In the genomic region with DNA sequence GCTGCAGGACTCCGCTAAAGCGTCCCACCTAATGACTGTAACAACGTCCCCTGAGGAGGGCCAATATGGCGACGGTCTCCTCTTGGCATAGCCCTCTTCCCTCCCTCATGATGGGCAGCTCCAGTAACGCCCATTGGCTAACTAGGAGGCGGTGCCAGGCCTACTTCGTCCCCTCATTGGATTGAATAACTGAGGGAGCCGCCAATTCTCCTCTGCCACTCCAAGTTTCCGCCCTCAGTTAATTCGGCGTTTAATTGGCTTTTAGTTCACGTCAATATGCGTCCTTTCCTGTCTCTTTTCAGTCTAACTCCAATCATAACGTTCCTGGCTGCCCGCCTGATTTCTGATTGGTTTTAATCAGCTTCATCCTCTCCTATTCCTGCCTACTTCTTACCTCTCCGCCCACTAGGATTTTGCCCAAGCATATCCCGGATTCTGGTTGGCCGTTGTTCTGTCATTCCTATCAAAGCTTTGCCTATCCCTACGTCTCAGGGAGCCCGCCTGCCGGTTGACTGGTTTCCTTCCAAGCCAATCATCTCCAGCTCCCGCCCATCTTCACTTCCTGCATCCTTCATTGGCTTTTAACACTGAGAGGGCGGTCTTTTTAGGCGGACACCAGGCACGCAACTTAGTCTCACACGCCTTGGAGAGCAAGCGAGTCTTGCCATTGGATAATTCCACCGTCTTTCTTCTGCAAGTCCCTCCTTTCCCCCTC, we compare ENCODE assay signal across 1 cellular context.
TF ChIP-seq lines count a peak whose summit lies in the region.

No MANE protein-coding gene starts in this region.

TF ChIP-seq in K562, 482 proteins besides CTCF, POLR2A, EP300 and RAD21 (continues in another document):
- TF ChIP-seq, protein P1, sequence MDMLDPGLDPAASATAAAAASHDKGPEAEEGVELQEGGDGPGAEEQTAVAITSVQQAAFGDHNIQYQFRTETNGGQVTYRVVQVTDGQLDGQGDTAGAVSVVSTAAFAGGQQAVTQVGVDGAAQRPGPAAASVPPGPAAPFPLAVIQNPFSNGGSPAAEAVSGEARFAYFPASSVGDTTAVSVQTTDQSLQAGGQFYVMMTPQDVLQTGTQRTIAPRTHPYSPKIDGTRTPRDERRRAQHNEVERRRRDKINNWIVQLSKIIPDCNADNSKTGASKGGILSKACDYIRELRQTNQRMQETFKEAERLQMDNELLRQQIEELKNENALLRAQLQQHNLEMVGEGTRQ (CRISPR knock-in tag; IDR thresholded peaks at IDR 0.05) = no peak
- TF ChIP-seq TGIF2 (CRISPR knock-in tag; IDR thresholded peaks at IDR 0.05) = no peak
- TF ChIP-seq ZNF143 (CRISPR knock-in tag; IDR thresholded peaks at IDR 0.05) = no peak
- TF ChIP-seq, protein P2, sequence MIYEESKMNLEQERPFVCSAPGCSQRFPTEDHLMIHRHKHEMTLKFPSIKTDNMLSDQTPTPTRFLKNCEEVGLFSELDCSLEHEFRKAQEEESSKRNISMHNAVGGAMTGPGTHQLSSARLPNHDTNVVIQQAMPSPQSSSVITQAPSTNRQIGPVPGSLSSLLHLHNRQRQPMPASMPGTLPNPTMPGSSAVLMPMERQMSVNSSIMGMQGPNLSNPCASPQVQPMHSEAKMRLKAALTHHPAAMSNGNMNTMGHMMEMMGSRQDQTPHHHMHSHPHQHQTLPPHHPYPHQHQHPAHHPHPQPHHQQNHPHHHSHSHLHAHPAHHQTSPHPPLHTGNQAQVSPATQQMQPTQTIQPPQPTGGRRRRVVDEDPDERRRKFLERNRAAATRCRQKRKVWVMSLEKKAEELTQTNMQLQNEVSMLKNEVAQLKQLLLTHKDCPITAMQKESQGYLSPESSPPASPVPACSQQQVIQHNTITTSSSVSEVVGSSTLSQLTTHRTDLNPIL (CRISPR knock-in tag; IDR thresholded peaks at IDR 0.05) = no peak
- TF ChIP-seq TBP (optimal IDR thresholded peaks at IDR 0.05; ENCODE audit: low read depth, low read length) = peak; percentile 89
- TF ChIP-seq CXXC5 (CRISPR knock-in tag; IDR thresholded peaks at IDR 0.05) = peak; percentile 80
- no peak for TF ChIP-seq LCOR (CRISPR knock-in tag; IDR thresholded peaks at IDR 0.05)
- peak; percentile 83 for TF ChIP-seq CREM (IDR thresholded peaks at IDR 0.05; ENCODE audit: low read depth)
- TF ChIP-seq, protein P3, sequence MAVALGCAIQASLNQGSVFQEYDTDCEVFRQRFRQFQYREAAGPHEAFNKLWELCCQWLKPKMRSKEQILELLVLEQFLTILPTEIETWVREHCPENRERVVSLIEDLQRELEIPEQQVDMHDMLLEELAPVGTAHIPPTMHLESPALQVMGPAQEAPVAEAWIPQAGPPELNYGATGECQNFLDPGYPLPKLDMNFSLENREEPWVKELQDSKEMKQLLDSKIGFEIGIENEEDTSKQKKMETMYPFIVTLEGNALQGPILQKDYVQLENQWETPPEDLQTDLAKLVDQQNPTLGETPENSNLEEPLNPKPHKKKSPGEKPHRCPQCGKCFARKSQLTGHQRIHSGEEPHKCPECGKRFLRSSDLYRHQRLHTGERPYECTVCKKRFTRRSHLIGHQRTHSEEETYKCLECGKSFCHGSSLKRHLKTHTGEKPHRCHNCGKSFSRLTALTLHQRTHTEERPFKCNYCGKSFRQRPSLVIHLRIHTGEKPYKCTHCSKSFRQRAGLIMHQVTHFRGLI (CRISPR knock-in tag; IDR thresholded peaks at IDR 0.05) = no peak
- no peak for TF ChIP-seq ZNF184 (CRISPR knock-in tag; IDR thresholded peaks at IDR 0.05)
- TF ChIP-seq THRAP3 (IDR thresholded peaks at IDR 0.05; ENCODE audit: borderline replicate concordance) = no peak
- TF ChIP-seq ELF1 (tag; IDR thresholded peaks at IDR 0.05) = peak; percentile 53; the same call in 1 of the 2 replicates
- TF ChIP-seq, protein P4, sequence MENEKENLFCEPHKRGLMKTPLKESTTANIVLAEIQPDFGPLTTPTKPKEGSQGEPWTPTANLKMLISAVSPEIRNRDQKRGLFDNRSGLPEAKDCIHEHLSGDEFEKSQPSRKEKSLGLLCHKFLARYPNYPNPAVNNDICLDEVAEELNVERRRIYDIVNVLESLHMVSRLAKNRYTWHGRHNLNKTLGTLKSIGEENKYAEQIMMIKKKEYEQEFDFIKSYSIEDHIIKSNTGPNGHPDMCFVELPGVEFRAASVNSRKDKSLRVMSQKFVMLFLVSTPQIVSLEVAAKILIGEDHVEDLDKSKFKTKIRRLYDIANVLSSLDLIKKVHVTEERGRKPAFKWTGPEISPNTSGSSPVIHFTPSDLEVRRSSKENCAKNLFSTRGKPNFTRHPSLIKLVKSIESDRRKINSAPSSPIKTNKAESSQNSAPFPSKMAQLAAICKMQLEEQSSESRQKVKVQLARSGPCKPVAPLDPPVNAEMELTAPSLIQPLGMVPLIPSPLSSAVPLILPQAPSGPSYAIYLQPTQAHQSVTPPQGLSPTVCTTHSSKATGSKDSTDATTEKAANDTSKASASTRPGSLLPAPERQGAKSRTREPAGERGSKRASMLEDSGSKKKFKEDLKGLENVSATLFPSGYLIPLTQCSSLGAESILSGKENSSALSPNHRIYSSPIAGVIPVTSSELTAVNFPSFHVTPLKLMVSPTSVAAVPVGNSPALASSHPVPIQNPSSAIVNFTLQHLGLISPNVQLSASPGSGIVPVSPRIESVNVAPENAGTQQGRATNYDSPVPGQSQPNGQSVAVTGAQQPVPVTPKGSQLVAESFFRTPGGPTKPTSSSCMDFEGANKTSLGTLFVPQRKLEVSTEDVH (IDR thresholded peaks at IDR 0.05; ENCODE audit: low read depth, partially characterized antibody) = peak; percentile 77
- TF ChIP-seq SUPT5H (IDR thresholded peaks at IDR 0.05) = no peak
- no peak for TF ChIP-seq ARID2 (IDR thresholded peaks at IDR 0.05)
- no peak for TF ChIP-seq TAL1 (IDR thresholded peaks at IDR 0.05)
- TF ChIP-seq CHD2 (IDR thresholded peaks at IDR 0.05; ENCODE audit: low read depth, low read length) = peak; percentile 93
- TF ChIP-seq, protein P5, sequence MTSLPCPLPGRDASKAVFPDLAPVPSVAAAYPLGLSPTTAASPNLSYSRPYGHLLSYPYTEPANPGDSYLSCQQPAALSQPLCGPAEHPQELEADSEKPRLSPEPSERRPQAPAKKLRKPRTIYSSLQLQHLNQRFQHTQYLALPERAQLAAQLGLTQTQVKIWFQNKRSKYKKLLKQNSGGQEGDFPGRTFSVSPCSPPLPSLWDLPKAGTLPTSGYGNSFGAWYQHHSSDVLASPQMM (CRISPR knock-in tag; IDR thresholded peaks at IDR 0.05) = no peak
- TF ChIP-seq MTA3 (IDR thresholded peaks at IDR 0.05; ENCODE audit: borderline replicate concordance) = peak; percentile 66; the same call in 1 of the 2 replicates
- no peak for TF ChIP-seq NUFIP1 (IDR thresholded peaks at IDR 0.05; ENCODE audit: partially characterized antibody)
- no peak for TF ChIP-seq JUN (IDR thresholded peaks at IDR 0.05; ENCODE audit: borderline replicate concordance, low read depth, low read length)
- no peak for TF ChIP-seq JUN (CRISPR knock-in tag; IDR thresholded peaks at IDR 0.05; ENCODE audit: borderline replicate concordance)
- TF ChIP-seq, protein P6, sequence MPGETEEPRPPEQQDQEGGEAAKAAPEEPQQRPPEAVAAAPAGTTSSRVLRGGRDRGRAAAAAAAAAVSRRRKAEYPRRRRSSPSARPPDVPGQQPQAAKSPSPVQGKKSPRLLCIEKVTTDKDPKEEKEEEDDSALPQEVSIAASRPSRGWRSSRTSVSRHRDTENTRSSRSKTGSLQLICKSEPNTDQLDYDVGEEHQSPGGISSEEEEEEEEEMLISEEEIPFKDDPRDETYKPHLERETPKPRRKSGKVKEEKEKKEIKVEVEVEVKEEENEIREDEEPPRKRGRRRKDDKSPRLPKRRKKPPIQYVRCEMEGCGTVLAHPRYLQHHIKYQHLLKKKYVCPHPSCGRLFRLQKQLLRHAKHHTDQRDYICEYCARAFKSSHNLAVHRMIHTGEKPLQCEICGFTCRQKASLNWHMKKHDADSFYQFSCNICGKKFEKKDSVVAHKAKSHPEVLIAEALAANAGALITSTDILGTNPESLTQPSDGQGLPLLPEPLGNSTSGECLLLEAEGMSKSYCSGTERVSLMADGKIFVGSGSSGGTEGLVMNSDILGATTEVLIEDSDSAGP (CRISPR knock-in tag; IDR thresholded peaks at IDR 0.05) = no peak
- TF ChIP-seq, protein P7, sequence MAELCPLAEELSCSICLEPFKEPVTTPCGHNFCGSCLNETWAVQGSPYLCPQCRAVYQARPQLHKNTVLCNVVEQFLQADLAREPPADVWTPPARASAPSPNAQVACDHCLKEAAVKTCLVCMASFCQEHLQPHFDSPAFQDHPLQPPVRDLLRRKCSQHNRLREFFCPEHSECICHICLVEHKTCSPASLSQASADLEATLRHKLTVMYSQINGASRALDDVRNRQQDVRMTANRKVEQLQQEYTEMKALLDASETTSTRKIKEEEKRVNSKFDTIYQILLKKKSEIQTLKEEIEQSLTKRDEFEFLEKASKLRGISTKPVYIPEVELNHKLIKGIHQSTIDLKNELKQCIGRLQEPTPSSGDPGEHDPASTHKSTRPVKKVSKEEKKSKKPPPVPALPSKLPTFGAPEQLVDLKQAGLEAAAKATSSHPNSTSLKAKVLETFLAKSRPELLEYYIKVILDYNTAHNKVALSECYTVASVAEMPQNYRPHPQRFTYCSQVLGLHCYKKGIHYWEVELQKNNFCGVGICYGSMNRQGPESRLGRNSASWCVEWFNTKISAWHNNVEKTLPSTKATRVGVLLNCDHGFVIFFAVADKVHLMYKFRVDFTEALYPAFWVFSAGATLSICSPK (IDR thresholded peaks at IDR 0.05; ENCODE audit: borderline replicate concordance) = no peak
- TF ChIP-seq, protein P8, sequence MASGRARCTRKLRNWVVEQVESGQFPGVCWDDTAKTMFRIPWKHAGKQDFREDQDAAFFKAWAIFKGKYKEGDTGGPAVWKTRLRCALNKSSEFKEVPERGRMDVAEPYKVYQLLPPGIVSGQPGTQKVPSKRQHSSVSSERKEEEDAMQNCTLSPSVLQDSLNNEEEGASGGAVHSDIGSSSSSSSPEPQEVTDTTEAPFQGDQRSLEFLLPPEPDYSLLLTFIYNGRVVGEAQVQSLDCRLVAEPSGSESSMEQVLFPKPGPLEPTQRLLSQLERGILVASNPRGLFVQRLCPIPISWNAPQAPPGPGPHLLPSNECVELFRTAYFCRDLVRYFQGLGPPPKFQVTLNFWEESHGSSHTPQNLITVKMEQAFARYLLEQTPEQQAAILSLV (tag; IDR thresholded peaks at IDR 0.05) = no peak
- peak; percentile 62; the same call in 1 of the 2 replicates for TF ChIP-seq HEY1 (CRISPR knock-in tag; IDR thresholded peaks at IDR 0.05; ENCODE audit: borderline replicate concordance)
- TF ChIP-seq, protein P9, sequence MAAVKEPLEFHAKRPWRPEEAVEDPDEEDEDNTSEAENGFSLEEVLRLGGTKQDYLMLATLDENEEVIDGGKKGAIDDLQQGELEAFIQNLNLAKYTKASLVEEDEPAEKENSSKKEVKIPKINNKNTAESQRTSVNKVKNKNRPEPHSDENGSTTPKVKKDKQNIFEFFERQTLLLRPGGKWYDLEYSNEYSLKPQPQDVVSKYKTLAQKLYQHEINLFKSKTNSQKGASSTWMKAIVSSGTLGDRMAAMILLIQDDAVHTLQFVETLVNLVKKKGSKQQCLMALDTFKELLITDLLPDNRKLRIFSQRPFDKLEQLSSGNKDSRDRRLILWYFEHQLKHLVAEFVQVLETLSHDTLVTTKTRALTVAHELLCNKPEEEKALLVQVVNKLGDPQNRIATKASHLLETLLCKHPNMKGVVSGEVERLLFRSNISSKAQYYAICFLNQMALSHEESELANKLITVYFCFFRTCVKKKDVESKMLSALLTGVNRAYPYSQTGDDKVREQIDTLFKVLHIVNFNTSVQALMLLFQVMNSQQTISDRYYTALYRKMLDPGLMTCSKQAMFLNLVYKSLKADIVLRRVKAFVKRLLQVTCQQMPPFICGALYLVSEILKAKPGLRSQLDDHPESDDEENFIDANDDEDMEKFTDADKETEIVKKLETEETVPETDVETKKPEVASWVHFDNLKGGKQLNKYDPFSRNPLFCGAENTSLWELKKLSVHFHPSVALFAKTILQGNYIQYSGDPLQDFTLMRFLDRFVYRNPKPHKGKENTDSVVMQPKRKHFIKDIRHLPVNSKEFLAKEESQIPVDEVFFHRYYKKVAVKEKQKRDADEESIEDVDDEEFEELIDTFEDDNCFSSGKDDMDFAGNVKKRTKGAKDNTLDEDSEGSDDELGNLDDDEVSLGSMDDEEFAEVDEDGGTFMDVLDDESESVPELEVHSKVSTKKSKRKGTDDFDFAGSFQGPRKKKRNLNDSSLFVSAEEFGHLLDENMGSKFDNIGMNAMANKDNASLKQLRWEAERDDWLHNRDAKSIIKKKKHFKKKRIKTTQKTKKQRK (IDR thresholded peaks at IDR 0.05; ENCODE audit: borderline replicate concordance, low read depth, low read length) = peak; percentile 99
- TF ChIP-seq ZNF707 (CRISPR knock-in tag; conservative IDR thresholded peaks at IDR 0.05) = no peak
- TF ChIP-seq, protein P10, sequence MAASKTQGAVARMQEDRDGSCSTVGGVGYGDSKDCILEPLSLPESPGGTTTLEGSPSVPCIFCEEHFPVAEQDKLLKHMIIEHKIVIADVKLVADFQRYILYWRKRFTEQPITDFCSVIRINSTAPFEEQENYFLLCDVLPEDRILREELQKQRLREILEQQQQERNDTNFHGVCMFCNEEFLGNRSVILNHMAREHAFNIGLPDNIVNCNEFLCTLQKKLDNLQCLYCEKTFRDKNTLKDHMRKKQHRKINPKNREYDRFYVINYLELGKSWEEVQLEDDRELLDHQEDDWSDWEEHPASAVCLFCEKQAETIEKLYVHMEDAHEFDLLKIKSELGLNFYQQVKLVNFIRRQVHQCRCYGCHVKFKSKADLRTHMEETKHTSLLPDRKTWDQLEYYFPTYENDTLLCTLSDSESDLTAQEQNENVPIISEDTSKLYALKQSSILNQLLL (CRISPR knock-in tag; IDR thresholded peaks at IDR 0.05; ENCODE audit: borderline replicate concordance) = no peak
- no peak for TF ChIP-seq SMAD3 (CRISPR knock-in tag; conservative IDR thresholded peaks at IDR 0.05)
- peak; percentile 81 to 98 (median 92) for TF ChIP-seq YY1 (IDR thresholded peaks at IDR 0.05; ENCODE audit: borderline replicate concordance in 1 of 3, control insufficient read depth in 1 of 3, extremely low read depth in 1 of 3, insufficient read depth in 3 of 3, insufficient read length in 1 of 3, insufficient replicate concordance in 2 of 3, low read depth in 1 of 3, low read length in 2 of 3)
- no peak for TF ChIP-seq ZNF589 (CRISPR knock-in tag; IDR thresholded peaks at IDR 0.05; ENCODE audit: low read depth)
- peak; percentile 61; the same call in 1 of the 2 replicates for TF ChIP-seq PHB (CRISPR knock-in tag; IDR thresholded peaks at IDR 0.05)
- TF ChIP-seq, protein P11, sequence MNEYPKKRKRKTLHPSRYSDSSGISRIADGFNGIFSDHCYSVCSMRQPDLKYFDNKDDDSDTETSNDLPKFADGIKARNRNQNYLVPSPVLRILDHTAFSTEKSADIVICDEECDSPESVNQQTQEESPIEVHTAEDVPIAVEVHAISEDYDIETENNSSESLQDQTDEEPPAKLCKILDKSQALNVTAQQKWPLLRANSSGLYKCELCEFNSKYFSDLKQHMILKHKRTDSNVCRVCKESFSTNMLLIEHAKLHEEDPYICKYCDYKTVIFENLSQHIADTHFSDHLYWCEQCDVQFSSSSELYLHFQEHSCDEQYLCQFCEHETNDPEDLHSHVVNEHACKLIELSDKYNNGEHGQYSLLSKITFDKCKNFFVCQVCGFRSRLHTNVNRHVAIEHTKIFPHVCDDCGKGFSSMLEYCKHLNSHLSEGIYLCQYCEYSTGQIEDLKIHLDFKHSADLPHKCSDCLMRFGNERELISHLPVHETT (CRISPR knock-in tag; conservative IDR thresholded peaks at IDR 0.05 in 1 of 2, IDR thresholded peaks at IDR 0.05 in 1 of 2) = no peak
- no peak for TF ChIP-seq ZNF778 (CRISPR knock-in tag; IDR thresholded peaks at IDR 0.05)
- TF ChIP-seq, protein P12, sequence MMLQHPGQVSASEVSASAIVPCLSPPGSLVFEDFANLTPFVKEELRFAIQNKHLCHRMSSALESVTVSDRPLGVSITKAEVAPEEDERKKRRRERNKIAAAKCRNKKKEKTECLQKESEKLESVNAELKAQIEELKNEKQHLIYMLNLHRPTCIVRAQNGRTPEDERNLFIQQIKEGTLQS (IDR thresholded peaks at IDR 0.05) = no peak
- TF ChIP-seq, protein P12 (CRISPR knock-in tag; conservative IDR thresholded peaks at IDR 0.05) = no peak
- no peak for TF ChIP-seq SRSF7 (optimal IDR thresholded peaks at IDR 0.05; ENCODE audit: low read depth, low read length)
